In genomic region chr2:42917374-42918017, GRCh38 we compare ENCODE assay signal across 12 cellular contexts.
DNase-seq lines count a peak whose midpoint lies in the region; ATAC-seq, FAIRE-seq and TF ChIP-seq lines count a peak whose summit lies in the region.
"Had no signal": no experiment of that assay in that cellular context is flagged by ENCODE, and none has a peak within 500 bp of the region (broad histone marks: within the 10 kb centered on the region; RNA-seq: fewer than 3 reads in every experiment).

No MANE protein-coding gene starts in this region.

- H3K36me3 Mint-ChIP-seq in stimulated activated effector memory CD8-positive, alpha-beta T cell treated with anti-CD3 and anti-CD28 coated beads, Interleukin-12 subunit alpha, Interleukin-12 subunit beta, amount 100 ng/mL, for 72 hours: no peaks in the 10 kb centered on the region
- H3K36me3 Mint-ChIP-seq in CD4-positive, alpha-beta memory T cell: no peaks in the 10 kb centered on the region
- H3K36me3 Mint-ChIP-seq: IgD-negative memory B cell; naive thymus-derived CD8-positive, alpha-beta T cell had no signal

- FAIRE-seq in H54 (lab: Jason Lieb, UNC): no peak

- peaks cover 2% of the 10 kb centered on the region for H3K9me3 ChIP-seq in WERI-Rb-1 (ENCODE audit: severe bottlenecking)
- no peaks in the 10 kb centered on the region for H3K9me3 ChIP-seq in right cardiac atrium (ENCODE audit: control insufficient read depth, low read length)
- H3K9me3 ChIP-seq in CD4-positive, alpha-beta memory T cell (ENCODE audit: control insufficient read depth in 1 of 2, low read length in 2 of 2): no peaks in the 10 kb centered on the region

- H3K27me3 Mint-ChIP-seq in CD4-positive, alpha-beta memory T cell: peaks cover 2 to 4% of the 10 kb centered on the region in 2 donors
- H3K27me3 Mint-ChIP-seq: IgD-negative memory B cell had no signal

- H3K4me3 Mint-ChIP-seq in stimulated activated effector memory CD8-positive, alpha-beta T cell treated with anti-CD3 and anti-CD28 coated beads, Interleukin-12 subunit alpha, Interleukin-12 subunit beta, amount 100 ng/mL, for 72 hours: no peak overlapping the region
- H3K4me3 Mint-ChIP-seq in CD4-positive, alpha-beta memory T cell: no peak overlapping the region
- H3K4me3 Mint-ChIP-seq: IgD-negative memory B cell; naive thymus-derived CD8-positive, alpha-beta T cell had no signal

- TF ChIP-seq CTCF in WERI-Rb-1 (IDR thresholded peaks at IDR 0.05; ENCODE audit: low read depth, low read length): no peak

- POLR2A ChIA-PET in CD4-positive, alpha-beta memory T cell (lab: Charles Lee; ENCODE audit: partially characterized antibody): no interaction called here

- H3K4me3 ChIP-seq in WERI-Rb-1 (ENCODE audit: low read depth, low read length): no peak overlapping the region
- H3K4me3 ChIP-seq in right cardiac atrium (ENCODE audit: low read length): no peak overlapping the region
- no peak overlapping the region for H3K4me3 ChIP-seq in CD4-positive, alpha-beta memory T cell (ENCODE audit: low read length in 2 of 2)
- H3K4me3 ChIP-seq: cardiac muscle cell had no signal

- 20% methylated on average over 11 of the region's 11 CpGs for WGBS in right cardiac atrium

- CTCF ChIA-PET in CD4-positive, alpha-beta memory T cell (lab: Charles Lee; ENCODE audit: partially characterized antibody): interaction anchor here (0.6 kb wide), 1 partner anchor 418 kb away, joined by 3 read pairs; no protein-coding TSS in a partner anchor

- no peak overlapping the region for H3K27ac Mint-ChIP-seq in stimulated activated effector memory CD8-positive, alpha-beta T cell treated with anti-CD3 and anti-CD28 coated beads, Interleukin-12 subunit alpha, Interleukin-12 subunit beta, amount 100 ng/mL, for 72 hours
- no peak overlapping the region for H3K27ac Mint-ChIP-seq in CD4-positive, alpha-beta memory T cell
- H3K27ac Mint-ChIP-seq: IgD-negative memory B cell had no signal

- DNase-seq in HCEC 1CT (peak; percentile 89), WERI-Rb-1 (no peak), right cardiac atrium (peak; percentile 69 to 77 (median 73)), H54 (ENCODE audit: insufficient read length, low spot score) (no peak)
- no peak for DNase-seq in stimulated activated effector memory CD8-positive, alpha-beta T cell treated with anti-CD3 and anti-CD28 coated beads, Interleukin-12 subunit alpha, Interleukin-12 subunit beta, amount 100 ng/mL, for 72 hours (ENCODE audit: low spot score in 2 of 2)
- no peak for DNase-seq in CD4-positive, alpha-beta memory T cell
- DNase-seq: T-helper 1 cell had no signal

- H3K4me1 ChIP-seq in right cardiac atrium (ENCODE audit: control insufficient read depth, insufficient read depth, low read length): peaks cover 8% of the 10 kb centered on the region
- H3K4me1 ChIP-seq in CD4-positive, alpha-beta memory T cell (ENCODE audit: insufficient read depth, low read length): no peaks in the 10 kb centered on the region

- no peaks in the 10 kb centered on the region for H3K9me3 Mint-ChIP-seq in stimulated activated effector memory CD8-positive, alpha-beta T cell treated with anti-CD3 and anti-CD28 coated beads, Interleukin-12 subunit alpha, Interleukin-12 subunit beta, amount 100 ng/mL, for 72 hours
- H3K9me3 Mint-ChIP-seq in CD4-positive, alpha-beta memory T cell: no peaks in the 10 kb centered on the region

- ATAC-seq in right cardiac atrium: peak; percentile 86 to 89
- peak; percentile 61 for ATAC-seq in stimulated activated effector memory CD8-positive, alpha-beta T cell treated with anti-CD3 and anti-CD28 coated beads, Interleukin-12 subunit alpha, Interleukin-12 subunit beta, amount 100 ng/mL, for 72 hours
- no peak for ATAC-seq in HG03571 (IDR thresholded peaks at IDR 0.05; ENCODE audit: unreplicated experiment)
- ATAC-seq in GM18498 (IDR thresholded peaks at IDR 0.05; ENCODE audit: unreplicated experiment): no peak
- ATAC-seq: naive thymus-derived CD8-positive, alpha-beta T cell had no signal

- TF ChIP-seq POLR2A in H54 (IDR thresholded peaks at IDR 0.05; ENCODE audit: low read depth, low read length): no peak

- H3K27me3 ChIP-seq in WERI-Rb-1 (ENCODE audit: insufficient read depth, low read depth, severe bottlenecking) (no peaks in the 10 kb centered on the region), right cardiac atrium (ENCODE audit: control insufficient read depth, insufficient read depth) (no peaks in the 10 kb centered on the region)
- H3K27me3 ChIP-seq in CD4-positive, alpha-beta memory T cell (ENCODE audit: insufficient read depth, low read length): no peaks in the 10 kb centered on the region
- H3K27me3 ChIP-seq: cardiac muscle cell had no signal

- H3K36me3 ChIP-seq in WERI-Rb-1: no peaks in the 10 kb centered on the region
- H3K36me3 ChIP-seq in CD4-positive, alpha-beta memory T cell (ENCODE audit: insufficient read depth, low read length): no peaks in the 10 kb centered on the region
- H3K36me3 ChIP-seq: cardiac muscle cell had no signal

- intact Hi-C loops in right cardiac atrium (cut with DNase I): no loop called here
- intact Hi-C loops in CD4-positive, alpha-beta memory T cell (cut with micrococcal nuclease): no loop called here

- H3K27ac ChIP-seq in WERI-Rb-1: peak overlapping the region; percentile 91
- H3K27ac ChIP-seq in right cardiac atrium (ENCODE audit: low read length): peak overlapping the region; percentile 43
- no peak overlapping the region for H3K27ac ChIP-seq in CD4-positive, alpha-beta memory T cell (ENCODE audit: low read depth, low read length)
- H3K27ac ChIP-seq: cardiac muscle cell had no signal

- peaks cover 7% of the 10 kb centered on the region for H3K4me1 Mint-ChIP-seq in stimulated activated effector memory CD8-positive, alpha-beta T cell treated with anti-CD3 and anti-CD28 coated beads, Interleukin-12 subunit alpha, Interleukin-12 subunit beta, amount 100 ng/mL, for 72 hours
- peaks cover 2 to 6% (median 4%) of the 10 kb centered on the region in 4 donors for H3K4me1 Mint-ChIP-seq in CD4-positive, alpha-beta memory T cell

Comparison
In these comparisons a context has a peak if more than half of its experiments do, and no peak if none do; other contexts are left out.
1. DNase-seq: peak in HCEC 1CT (single experiment) and right cardiac atrium (3 of 3); none in WERI-Rb-1 (single experiment), stimulated activated effector memory CD8-positive, alpha-beta T cell treated with anti-CD3 and anti-CD28 coated beads, Interleukin-12 subunit alpha, Interleukin-12 subunit beta, amount 100 ng/mL, for 72 hours (0 of 2), H54 (single experiment) and CD4-positive, alpha-beta memory T cell (0 of 5).
2. ATAC-seq: peak in right cardiac atrium (2 of 2) and stimulated activated effector memory CD8-positive, alpha-beta T cell treated with anti-CD3 and anti-CD28 coated beads, Interleukin-12 subunit alpha, Interleukin-12 subunit beta, amount 100 ng/mL, for 72 hours (single experiment); none in HG03571 (single experiment) and GM18498 (single experiment).